29 cellular contexts compared by ENCODE assay signal in genomic region chr2:60442608-60443007, GRCh38.
"Had no signal": no experiment of that assay in that cellular context is flagged by ENCODE, and none has a peak within 500 bp of the region (broad histone marks: within the 10 kb centered on the region; RNA-seq: fewer than 3 reads in every experiment).

No MANE protein-coding gene starts in this region.

- ATAC-seq: activated CD8-positive, alpha-beta memory T cell treated with anti-CD3 and anti-CD28 coated beads, Interleukin-2, amount 10 ng/mL, durations not matched to agents 7 days and 5 days; activated CD8-positive, alpha-beta T cell treated with anti-CD3 and anti-CD28 coated beads for 36 hours; activated naive CD8-positive, alpha-beta T cell treated with anti-CD3 and anti-CD28 coated beads, Interleukin-2, amount 50 U/mL, for 24 hours; heart right ventricle; naive thymus-derived CD8-positive, alpha-beta T cell; pancreas had no signal

- H3K27ac Mint-ChIP-seq: activated CD8-positive, alpha-beta memory T cell treated with anti-CD3 and anti-CD28 coated beads, Interleukin-2, amount 10 ng/mL, durations not matched to agents 7 days and 5 days; activated CD8-positive, alpha-beta T cell treated with anti-CD3 and anti-CD28 coated beads for 36 hours; activated naive CD4-positive, alpha-beta T cell treated with anti-CD3 and anti-CD28 coated beads, Interleukin-2, amount 50 U/mL, for 24 hours; activated naive CD8-positive, alpha-beta T cell treated with anti-CD3 and anti-CD28 coated beads, Interleukin-2, amount 50 U/mL, for 24 hours; activated T-helper 2 cell treated with anti-CD3 and anti-CD28 coated beads, Interferon-gamma antibody, Interleukin-2, Interleukin-4, amounts not matched to agents 10 μg/mL and 5 μg/mL and 100 μg/mL, durations not matched to agents 14 hours and 24 hours and 36 hours; memory B cell; naive thymus-derived CD8-positive, alpha-beta T cell; T-helper 1 cell treated with Interleukin-12 subunit alpha and Interleukin-12 subunit beta and Interleukin-4 antibody, amounts not matched to agents 30 μg/mL and 1 μg/mL, for 36 hours had no signal

- H3K27me3 Mint-ChIP-seq: activated CD8-positive, alpha-beta memory T cell treated with anti-CD3 and anti-CD28 coated beads, Interleukin-2, amount 10 ng/mL, durations not matched to agents 7 days and 5 days; memory B cell had no signal

- H3K9me3 ChIP-seq: colonic mucosa, heart right ventricle, pancreas, prostate gland, sigmoid colon, tibial nerve had no signal

- DNase-seq: activated CD4-positive, alpha-beta T cell treated with anti-CD3 and anti-CD28 coated beads, Interleukin-2, amount 50 U/mL, for 1 hour; activated CD8-positive, alpha-beta memory T cell treated with anti-CD3 and anti-CD28 coated beads, Interleukin-2, amount 10 ng/mL, durations not matched to agents 7 days and 5 days; activated CD8-positive, alpha-beta T cell treated with anti-CD3 and anti-CD28 coated beads for 36 hours; activated naive CD8-positive, alpha-beta T cell treated with anti-CD3 and anti-CD28 coated beads, Interleukin-2, amount 50 U/mL, for 24 hours; activated T-cell treated with anti-CD3 and anti-CD28 coated beads, Interleukin-2, amount 50 U/mL, for 48 hours; cerebellar nuclear complex; colonic mucosa; effector CD8-positive, alpha-beta T cell; erythroblast; heart right ventricle; midbrain; naive thymus-derived CD8-positive, alpha-beta T cell; nucleus accumbens; pancreas; retina; sigmoid colon; stimulated activated CD4-positive, alpha-beta T cell treated with anti-CD3 and anti-CD28 coated beads, Interleukin-15, amount 100 ng/mL, for 24 hours; stimulated activated CD4-positive, alpha-beta T cell treated with anti-CD3 and anti-CD28 coated beads, Interleukin-2, amount 100 ng/mL, for 24 hours; stimulated activated naive CD4-positive, alpha-beta T cell; SW 1271; T1000 had no signal

- H3K9me3 Mint-ChIP-seq: activated CD8-positive, alpha-beta T cell treated with anti-CD3 and anti-CD28 coated beads for 36 hours; activated naive CD4-positive, alpha-beta T cell treated with anti-CD3 and anti-CD28 coated beads, Interleukin-2, amount 50 U/mL, for 24 hours; activated naive CD8-positive, alpha-beta T cell treated with anti-CD3 and anti-CD28 coated beads, Interleukin-2, amount 50 U/mL, for 24 hours; activated T-helper 2 cell treated with anti-CD3 and anti-CD28 coated beads, Interferon-gamma antibody, Interleukin-2, Interleukin-4, amounts not matched to agents 10 μg/mL and 5 μg/mL and 100 μg/mL, durations not matched to agents 14 hours and 24 hours and 36 hours; memory B cell; naive thymus-derived CD8-positive, alpha-beta T cell; neural crest cell; T-helper 1 cell treated with Interleukin-12 subunit alpha and Interleukin-12 subunit beta and Interleukin-4 antibody, amounts not matched to agents 30 μg/mL and 1 μg/mL, for 36 hours had no signal

- H3K4me3 Mint-ChIP-seq: activated CD8-positive, alpha-beta memory T cell treated with anti-CD3 and anti-CD28 coated beads, Interleukin-2, amount 10 ng/mL, durations not matched to agents 7 days and 5 days; activated CD8-positive, alpha-beta T cell treated with anti-CD3 and anti-CD28 coated beads for 36 hours; activated naive CD4-positive, alpha-beta T cell treated with anti-CD3 and anti-CD28 coated beads, Interleukin-2, amount 50 U/mL, for 24 hours; activated naive CD8-positive, alpha-beta T cell treated with anti-CD3 and anti-CD28 coated beads, Interleukin-2, amount 50 U/mL, for 24 hours; memory B cell; naive thymus-derived CD8-positive, alpha-beta T cell; neural crest cell; T-helper 1 cell treated with Interleukin-12 subunit alpha and Interleukin-12 subunit beta and Interleukin-4 antibody, amounts not matched to agents 30 μg/mL and 1 μg/mL, for 36 hours had no signal

- H3K36me3 Mint-ChIP-seq: activated CD8-positive, alpha-beta memory T cell treated with anti-CD3 and anti-CD28 coated beads, Interleukin-2, amount 10 ng/mL, durations not matched to agents 7 days and 5 days; activated naive CD4-positive, alpha-beta T cell treated with anti-CD3 and anti-CD28 coated beads, Interleukin-2, amount 50 U/mL, for 24 hours; naive thymus-derived CD8-positive, alpha-beta T cell had no signal

- H3K27ac ChIP-seq: cardiac muscle cell, colonic mucosa, heart right ventricle, pancreas, prostate gland, sigmoid colon, tibial nerve had no signal

- H3K27me3 ChIP-seq: cardiac muscle cell, colonic mucosa, pancreas, sigmoid colon, tibial nerve had no signal

- H3K36me3 ChIP-seq: cardiac muscle cell, colonic mucosa, heart right ventricle, pancreas, prostate gland, sigmoid colon, tibial nerve had no signal

- H3K4me3 ChIP-seq: cardiac muscle cell, colonic mucosa, heart right ventricle, pancreas, prostate gland, sigmoid colon, tibial nerve had no signal

- H3K4me1 ChIP-seq: colonic mucosa, pancreas, prostate gland, sigmoid colon, tibial nerve had no signal

- H3K4me1 Mint-ChIP-seq: activated CD8-positive, alpha-beta memory T cell treated with anti-CD3 and anti-CD28 coated beads, Interleukin-2, amount 10 ng/mL, durations not matched to agents 7 days and 5 days; activated naive CD4-positive, alpha-beta T cell treated with anti-CD3 and anti-CD28 coated beads, Interleukin-2, amount 50 U/mL, for 24 hours had no signal
